Comparison of ENCODE assay signal across 8 cellular contexts in the genomic region with DNA sequence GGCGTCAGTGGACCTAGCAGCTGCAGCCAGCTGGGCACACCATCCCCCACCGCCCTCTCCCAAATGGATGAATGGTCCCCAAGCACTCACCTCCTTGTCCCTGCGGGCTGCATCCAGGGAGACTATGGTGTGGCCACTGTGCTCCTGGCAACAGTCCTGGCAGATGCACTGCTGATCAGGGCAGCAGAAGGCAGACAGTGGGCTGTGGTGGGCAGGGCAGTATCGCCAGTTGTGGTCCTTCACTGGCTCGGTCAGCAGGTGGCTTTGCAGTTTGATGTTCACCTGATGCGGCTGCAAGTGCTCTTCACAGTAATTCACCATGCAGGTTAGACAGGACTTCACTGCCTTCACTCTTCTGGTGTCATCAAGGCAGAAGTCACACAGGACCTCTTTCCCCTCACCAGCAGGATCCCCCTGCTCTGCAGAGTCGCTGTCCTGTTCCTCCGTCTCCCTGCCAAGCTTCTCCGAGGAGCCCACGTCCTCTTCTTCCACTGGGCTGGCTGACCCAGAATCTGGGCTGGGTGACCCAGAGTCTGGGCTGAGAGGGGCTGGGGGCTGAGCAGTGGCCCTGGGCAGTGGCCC. TPM values are rescaled to one million over a fixed set of nuclear protein-coding genes. Genes with fewer than 3 reads are reported as not detected.
DNase-seq lines count a peak whose midpoint lies in the region; ATAC-seq and TF ChIP-seq lines count a peak whose summit lies in the region.

No MANE protein-coding gene starts in this region.

- peaks cover 10% of the 10 kb centered on the region for H3K4me1 Mint-ChIP-seq in CD4-positive, alpha-beta T cell (ENCODE audit: low read depth)
- peaks cover 42% of the 10 kb centered on the region for H3K4me1 Mint-ChIP-seq in endodermal cell

- no peaks in the 10 kb centered on the region for H3K27me3 Mint-ChIP-seq in CD4-positive, alpha-beta T cell
- H3K27me3 Mint-ChIP-seq in endodermal cell (ENCODE audit: insufficient read depth) = no peaks in the 10 kb centered on the region

- H3K36me3 ChIP-seq in endodermal cell (ENCODE audit: control insufficient read depth, insufficient read depth, low read length) = no peaks in the 10 kb centered on the region
- H3K36me3 ChIP-seq in osteoblast (ENCODE audit: insufficient read depth, low read length) = peaks cover 3% of the 10 kb centered on the region

- POLR2A ChIA-PET in CD4-positive, alpha-beta T cell (lab: Charles Lee) = no interaction called here

- H4K20me1 ChIP-seq in osteoblast (ENCODE audit: insufficient read depth, low read length) = peaks cover 4% of the 10 kb centered on the region

- H3K4me2 ChIP-seq in osteoblast (ENCODE audit: insufficient read depth, low read length) = peak overlapping the region; percentile 90

- H3K4me3 ChIP-seq in endodermal cell (ENCODE audit: low read length) = no peak overlapping the region
- peak overlapping the region; percentile 77 for H3K4me3 ChIP-seq in osteoblast (ENCODE audit: insufficient read depth, low read length)

- H2AFZ ChIP-seq in osteoblast (ENCODE audit: low read length) = peak overlapping the region; percentile 73

- peaks cover 25% of the 10 kb centered on the region for H3K79me2 ChIP-seq in osteoblast (ENCODE audit: insufficient read depth, low read length)

- no peak overlapping the region for H3K27ac Mint-ChIP-seq in CD4-positive, alpha-beta T cell
- no peak overlapping the region for H3K27ac Mint-ChIP-seq in endodermal cell

- DNase-seq in CD4-positive, alpha-beta T cell = no peak
- peak; percentile 39 for DNase-seq in NCI-H146 (lab: John Stamatoyannopoulos, UW)
- DNase-seq in endodermal cell = peak; percentile 58
- no peak for DNase-seq in osteoblast (ENCODE audit: insufficient read length, low spot score, missing footprints)
- no peak for DNase-seq in activated CD4-positive, CD25-positive, alpha-beta regulatory T cell treated with anti-CD3 and anti-CD28 coated beads, Interleukin-2, amount 50 U/mL, for 72 hours

- H3K9me3 ChIP-seq in CD4-positive, alpha-beta T cell (ENCODE audit: control insufficient read depth, low read length) = no peaks in the 10 kb centered on the region
- H3K9me3 ChIP-seq in endodermal cell (ENCODE audit: control insufficient read depth, low read length) (no peaks in the 10 kb centered on the region), osteoblast (ENCODE audit: low read depth, low read length) (no peaks in the 10 kb centered on the region)

- TF ChIP-seq CTCF in CD4-positive, alpha-beta T cell (IDR thresholded peaks at IDR 0.05) = no peak
- TF ChIP-seq CTCF in endodermal cell (conservative IDR thresholded peaks at IDR 0.05) = peak; percentile 17
- no peak for TF ChIP-seq CTCF in osteoblast (IDR thresholded peaks at IDR 0.05; ENCODE audit: extremely low read depth, low read depth, low read length)

- H3K4me3 Mint-ChIP-seq in CD4-positive, alpha-beta T cell = peak overlapping the region; percentile 49
- no peak overlapping the region for H3K4me3 Mint-ChIP-seq in endodermal cell

- 91 to 93% methylated on average over 5 to 10 of the region's 10 CpGs for WGBS in endodermal cell (ENCODE audit: insufficient coverage in 1 of 2, insufficient read length in 1 of 2), 2 experiments

- H3K27ac ChIP-seq in CD4-positive, alpha-beta T cell (ENCODE audit: low read depth, low read length) = no peak overlapping the region
- H3K27ac ChIP-seq in endodermal cell (ENCODE audit: low read depth, low read length) (peak overlapping the region; percentile 3), osteoblast (ENCODE audit: low read depth, low read length) (peak overlapping the region; percentile 39)

- no peaks in the 10 kb centered on the region for H3K27me3 ChIP-seq in CD4-positive, alpha-beta T cell (ENCODE audit: control insufficient read depth, insufficient read depth, low read length)
- H3K27me3 ChIP-seq in endodermal cell (ENCODE audit: control insufficient read depth, insufficient read depth, low read length, poor library complexity, severe bottlenecking) (no peaks in the 10 kb centered on the region), osteoblast (ENCODE audit: insufficient read depth, low read length) (no peaks in the 10 kb centered on the region)

- intact Hi-C loops in CD4-positive, alpha-beta T cell (cut with DNase I, micrococcal nuclease) = no loop called here

- no peaks in the 10 kb centered on the region for H3K9me3 Mint-ChIP-seq in CD4-positive, alpha-beta T cell
- H3K9me3 Mint-ChIP-seq in endodermal cell = no peaks in the 10 kb centered on the region

- no peaks in the 10 kb centered on the region for H3K36me3 Mint-ChIP-seq in CD4-positive, alpha-beta T cell (ENCODE audit: low read depth)
- peaks cover 4% of the 10 kb centered on the region for H3K36me3 Mint-ChIP-seq in endodermal cell (ENCODE audit: low read depth)

- ATAC-seq in CD4-positive, alpha-beta T cell (ENCODE audit: poor library complexity) = no peak
- ATAC-seq in HG03159 (IDR thresholded peaks at IDR 0.05; ENCODE audit: unreplicated experiment) (no peak), HG03095 (IDR thresholded peaks at IDR 0.05; ENCODE audit: unreplicated experiment) (no peak), HG03460 (IDR thresholded peaks at IDR 0.05; ENCODE audit: unreplicated experiment) (no peak)

- no peak overlapping the region for H3K9ac ChIP-seq in endodermal cell (ENCODE audit: extremely low read depth, low read length, poor library complexity, severe bottlenecking)

- CTCF ChIA-PET in CD4-positive, alpha-beta T cell (lab: Charles Lee) = no interaction called here

- H3K4me1 ChIP-seq in endodermal cell (ENCODE audit: control insufficient read depth, insufficient read depth, low read length) (peaks cover 22% of the 10 kb centered on the region), osteoblast (ENCODE audit: insufficient read depth, low read length) (peaks cover 31% of the 10 kb centered on the region)

RNA-seq across cellular contexts. Expression of a gene that starts 31.6 kb away (rescaled TPM):
- total RNA-seq in CD4-positive, alpha-beta T cell = under 1 TPM in 1 of 2 experiments, not detected in 1; 0.45 TPM
- under 1 TPM in 1 of 2 donors, not detected in 1; 0.55 TPM for total RNA-seq in endodermal cell
- 0.25 TPM for polyA plus RNA-seq in endodermal cell (2013, experiment 1 of 2)
- 0.70 TPM for polyA plus RNA-seq in endodermal cell (2013, experiment 2 of 2)
- total RNA-seq in osteoblast = 0.29 and 0.36 TPM in 2 replicates

RNA-seq across cellular contexts. Expression of a gene that starts 33.0 kb away (rescaled TPM):
- 1 to 10 TPM; 5.6 to 5.7 TPM for total RNA-seq in CD4-positive, alpha-beta T cell
- total RNA-seq in endodermal cell (10 to 100 TPM; 19.4 to 34.6 TPM), osteoblast (43.0 and 56.1 TPM in 2 replicates)
- 19.0 TPM for polyA plus RNA-seq in endodermal cell (2013, experiment 1 of 2)
- polyA plus RNA-seq in endodermal cell (2013, experiment 2 of 2) = 23.3 TPM

RNA-seq across cellular contexts. Expression of a gene that starts 48.5 kb away (rescaled TPM):
- total RNA-seq in CD4-positive, alpha-beta T cell = 10 to 100 TPM; 14.4 to 19.4 TPM
- total RNA-seq in endodermal cell = 10 to 100 TPM; 75.1 to 81.2 TPM
- 61.2 TPM for polyA plus RNA-seq in endodermal cell (2013, experiment 1 of 2)
- 62.7 TPM for polyA plus RNA-seq in endodermal cell (2013, experiment 2 of 2)
- 39.8 and 40.7 TPM in 2 replicates for total RNA-seq in osteoblast

Comparison
In these comparisons a context has a peak if more than half of its experiments do, and no peak if none do; other contexts are left out.
1. DNase-seq: peak in NCI-H146 (single experiment) and endodermal cell (single experiment); none in CD4-positive, alpha-beta T cell (0 of 10), osteoblast (single experiment) and activated CD4-positive, CD25-positive, alpha-beta regulatory T cell treated with anti-CD3 and anti-CD28 coated beads, Interleukin-2, amount 50 U/mL, for 72 hours (single experiment).